10 cellular contexts compared by ENCODE assay signal in the genomic region with DNA sequence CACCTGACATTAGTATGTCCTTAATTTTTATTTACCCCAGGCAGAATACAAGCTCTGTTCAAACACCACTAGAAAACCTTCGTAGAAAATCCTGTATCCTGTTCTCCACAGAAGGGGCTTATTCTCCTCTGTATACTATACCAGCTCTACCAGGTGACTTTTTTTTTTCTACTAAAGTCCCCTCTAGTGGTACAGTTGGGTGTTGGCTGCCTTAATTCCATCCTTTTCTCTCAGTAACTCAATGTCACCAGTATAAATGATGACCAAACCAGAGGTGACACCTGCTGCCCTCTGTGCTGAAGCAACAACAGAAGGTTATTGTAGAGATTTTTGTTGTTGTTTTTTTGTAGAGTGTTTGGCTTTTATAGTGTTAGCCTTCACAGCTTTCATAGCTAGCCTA.
DNase-seq lines count a peak whose midpoint lies in the region; ATAC-seq, FAIRE-seq and TF ChIP-seq lines count a peak whose summit lies in the region.
"Had no signal": no experiment of that assay in that cellular context is flagged by ENCODE, and none has a peak within 500 bp of the region (broad histone marks: within the 10 kb centered on the region; RNA-seq: fewer than 3 reads in every experiment).

No MANE protein-coding gene starts in this region.

- H3K9me3 Mint-ChIP-seq in astrocyte (ENCODE audit: unreplicated experiment), result no peaks in the 10 kb centered on the region
- no peaks in the 10 kb centered on the region for H3K9me3 Mint-ChIP-seq in activated CD8-positive, alpha-beta T cell treated with anti-CD3 and anti-CD28 coated beads, Interleukin-2, amount 10 ng/mL, durations not matched to agents 7 days and 5 days (ENCODE audit: insufficient read depth)

- H3K4me3 Mint-ChIP-seq in astrocyte (ENCODE audit: unreplicated experiment), result no peak overlapping the region
- H3K4me3 Mint-ChIP-seq in activated CD8-positive, alpha-beta T cell treated with anti-CD3 and anti-CD28 coated beads, Interleukin-2, amount 10 ng/mL, durations not matched to agents 7 days and 5 days, result no peak overlapping the region

- no peaks in the 10 kb centered on the region for H4K20me1 ChIP-seq in astrocyte (ENCODE audit: insufficient read depth, low read length)

- no peak overlapping the region for H3K4me2 ChIP-seq in astrocyte (ENCODE audit: low read length)

- H2AFZ ChIP-seq in astrocyte (ENCODE audit: low read depth, low read length), result no peak overlapping the region

- in situ Hi-C loops in GM13977 (cut with MboI; ENCODE audit: low pct_unique_long_range_greater_than_20kb, low sequenced_read_pairs, unreplicated experiment), result no loop called here

- no peaks in the 10 kb centered on the region for H3K9me3 ChIP-seq in astrocyte (ENCODE audit: insufficient read depth, low read depth, low read length)
- H3K9me3 ChIP-seq: tibial nerve had no signal

- CTCF ChIA-PET in activated CD8-positive, alpha-beta T cell treated with anti-CD3 and anti-CD28 coated beads, Interleukin-2, amount 10 ng/mL, durations not matched to agents 7 days and 5 days (lab: Charles Lee), result interaction anchor here (0.6 kb wide), 1 partner anchor 24 kb away, joined by 3 read pairs; no protein-coding TSS in a partner anchor

- POLR2A ChIA-PET in activated CD8-positive, alpha-beta T cell treated with anti-CD3 and anti-CD28 coated beads, Interleukin-2, amount 10 ng/mL, durations not matched to agents 7 days and 5 days (lab: Charles Lee), result no interaction called here

- FAIRE-seq in astrocyte (lab: Jason Lieb, UNC), result no peak

- H3K9ac ChIP-seq in astrocyte (ENCODE audit: low read length), result no peak overlapping the region

- no peaks in the 10 kb centered on the region for H3K4me1 ChIP-seq in astrocyte (ENCODE audit: insufficient read depth, low read length)
- H3K4me1 ChIP-seq: tibial nerve had no signal

- no peak overlapping the region for H3K4me3 ChIP-seq in astrocyte (ENCODE audit: insufficient read depth, low read depth, low read length)
- H3K4me3 ChIP-seq: tibial nerve had no signal

- H3K27ac ChIP-seq in astrocyte (ENCODE audit: low read depth, low read length), result no peak overlapping the region
- H3K27ac ChIP-seq: tibial nerve had no signal

- H3K27me3 ChIP-seq in astrocyte (ENCODE audit: insufficient read depth, low read length), result no peaks in the 10 kb centered on the region
- H3K27me3 ChIP-seq: tibial nerve had no signal

- H3K4me1 Mint-ChIP-seq in astrocyte (ENCODE audit: low read depth, unreplicated experiment), result peaks cover 1% of the 10 kb centered on the region
- no peaks in the 10 kb centered on the region for H3K4me1 Mint-ChIP-seq in activated CD8-positive, alpha-beta T cell treated with anti-CD3 and anti-CD28 coated beads, Interleukin-2, amount 10 ng/mL, durations not matched to agents 7 days and 5 days (ENCODE audit: low read depth)

- DNase-seq in astrocyte (ENCODE audit: low read depth) (no peak), DMS79 (lab: John Stamatoyannopoulos, UW) (no peak), GM13977 (ENCODE audit: low spot score) (no peak)
- DNase-seq in activated CD8-positive, alpha-beta T cell treated with anti-CD3 and anti-CD28 coated beads, Interleukin-2, amount 10 ng/mL, durations not matched to agents 7 days and 5 days, result no peak
- DNase-seq: NCI-H446 had no signal

- no peaks in the 10 kb centered on the region for H3K79me2 ChIP-seq in astrocyte (ENCODE audit: insufficient read depth, low read length)

- H3K36me3 Mint-ChIP-seq in astrocyte (ENCODE audit: low read depth, unreplicated experiment), result no peaks in the 10 kb centered on the region
- H3K36me3 Mint-ChIP-seq in activated CD8-positive, alpha-beta T cell treated with anti-CD3 and anti-CD28 coated beads, Interleukin-2, amount 10 ng/mL, durations not matched to agents 7 days and 5 days (ENCODE audit: low read depth), result no peaks in the 10 kb centered on the region

- H3K36me3 ChIP-seq in astrocyte (ENCODE audit: insufficient read depth, low read length), result no peaks in the 10 kb centered on the region
- H3K36me3 ChIP-seq: tibial nerve had no signal

- TF ChIP-seq CTCF in GM12872 (IDR thresholded peaks at IDR 0.05; ENCODE audit: insufficient read depth, low read depth, low read length) (peak; percentile 40; the same call in 1 of the 3 replicates), astrocyte (IDR thresholded peaks at IDR 0.05; ENCODE audit: insufficient read depth, low read depth, low read length) (peak; percentile 3), GM13977 (IDR thresholded peaks at IDR 0.05; ENCODE audit: extremely low read depth, insufficient read depth, missing control alignments) (no peak)

- ATAC-seq in GM21723 (IDR thresholded peaks at IDR 0.05; ENCODE audit: unreplicated experiment), result peak; percentile 73
- peak; percentile 59 for ATAC-seq in HG03571 (IDR thresholded peaks at IDR 0.05; ENCODE audit: unreplicated experiment)
- no peak for ATAC-seq in GM21825 (IDR thresholded peaks at IDR 0.05; ENCODE audit: unreplicated experiment)
- ATAC-seq in activated CD8-positive, alpha-beta T cell treated with anti-CD3 and anti-CD28 coated beads, Interleukin-2, amount 10 ng/mL, durations not matched to agents 7 days and 5 days, result no peak

- no peak overlapping the region for H3K27ac Mint-ChIP-seq in astrocyte (ENCODE audit: unreplicated experiment)
- H3K27ac Mint-ChIP-seq in activated CD8-positive, alpha-beta T cell treated with anti-CD3 and anti-CD28 coated beads, Interleukin-2, amount 10 ng/mL, durations not matched to agents 7 days and 5 days, result no peak overlapping the region

- H3K27me3 Mint-ChIP-seq in astrocyte (ENCODE audit: low read depth, unreplicated experiment), result no peaks in the 10 kb centered on the region
- no peaks in the 10 kb centered on the region for H3K27me3 Mint-ChIP-seq in activated CD8-positive, alpha-beta T cell treated with anti-CD3 and anti-CD28 coated beads, Interleukin-2, amount 10 ng/mL, durations not matched to agents 7 days and 5 days (ENCODE audit: low read depth)

Comparison
In these comparisons a context has a peak if more than half of its experiments do, and no peak if none do; other contexts are left out.
1. ATAC-seq: peak in GM21723 (single experiment) and HG03571 (single experiment); none in GM21825 (single experiment) and activated CD8-positive, alpha-beta T cell treated with anti-CD3 and anti-CD28 coated beads, Interleukin-2, amount 10 ng/mL, durations not matched to agents 7 days and 5 days (single experiment).